8 cellular contexts compared by ENCODE assay signal in the genomic region with DNA sequence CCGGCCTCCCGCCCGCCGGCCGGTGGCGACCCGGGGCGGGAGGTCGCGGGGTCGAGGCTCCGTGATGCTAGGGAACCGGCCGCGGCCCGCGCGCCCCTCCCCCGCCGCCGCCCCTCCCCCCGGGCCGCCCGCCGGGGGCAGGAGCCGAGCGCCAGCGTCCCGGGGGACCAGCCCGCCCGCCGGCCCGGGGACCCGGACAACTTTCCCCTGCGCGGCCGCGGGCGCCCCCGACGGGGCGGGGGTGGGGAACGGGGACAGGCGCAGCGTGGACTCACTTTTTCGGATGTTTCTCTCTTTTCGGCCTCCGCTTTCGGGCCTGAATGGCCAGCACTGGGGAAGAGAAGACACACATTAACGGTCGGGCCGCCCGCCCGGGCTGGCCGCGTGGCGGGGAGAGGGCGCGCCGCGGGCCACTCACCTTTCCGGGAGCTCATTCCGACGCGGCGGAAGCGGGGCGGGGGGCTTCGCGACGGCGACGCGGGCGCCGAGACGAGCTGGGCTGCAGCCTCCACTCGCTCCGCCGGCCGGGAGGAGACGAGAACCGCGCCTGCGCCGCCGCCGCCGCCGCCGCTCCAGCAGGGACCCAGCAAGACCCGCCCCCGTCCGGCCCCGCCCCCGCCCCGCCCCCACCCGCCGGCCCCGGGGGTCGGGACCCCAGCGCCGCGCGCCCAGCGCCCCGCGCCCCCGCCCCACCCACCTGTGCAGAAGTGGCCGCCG. TPM values are rescaled to one million over a fixed set of nuclear protein-coding genes. Genes with fewer than 3 reads are reported as not detected.
DNase-seq lines count a peak whose midpoint lies in the region; ATAC-seq and TF ChIP-seq lines count a peak whose summit lies in the region.

SRPK2 (minus strand) TSS at position 549 of the 717 bp plus-strand sequence.

- peak; percentile 72 for TF ChIP-seq POLR2A in prostate gland (IDR thresholded peaks at IDR 0.05)
- TF ChIP-seq POLR2A in upper lobe of left lung (IDR thresholded peaks at IDR 0.05): peak in 3 of 4 donors; percentile 39 to 69 (median 49)

- ATAC-seq in GM21423 (IDR thresholded peaks at IDR 0.05; ENCODE audit: unreplicated experiment) (peak; percentile 70), left cardiac atrium (peak; percentile 91 to 92), upper lobe of left lung (ENCODE audit: low FRiP score in 2 of 2) (peak; percentile 75 to 92)

- TF ChIP-seq EP300 in upper lobe of left lung (IDR thresholded peaks at IDR 0.05): no peak

- peak within 1 kb of the TSS; percentile 86 for H3K9ac ChIP-seq in adipocyte (ENCODE audit: low read length)

- H3K4me1 ChIP-seq in adipocyte (ENCODE audit: control insufficient read depth, insufficient read depth, low read length): peaks cover 3% of the 10 kb centered on the region
- no peaks in the 10 kb centered on the region for H3K4me1 ChIP-seq in prostate gland (replicated peaks)
- H3K4me1 ChIP-seq in upper lobe of left lung: peaks cover 3 to 11% (median 8%) of the 10 kb centered on the region in 4 donors

- H3K4me3 ChIP-seq in adipocyte (ENCODE audit: low read length): peak within 1 kb of the TSS; percentile 90
- peak within 1 kb of the TSS; percentile 94 to 96 for H3K4me3 ChIP-seq in prostate gland
- peak within 1 kb of the TSS; percentile 93 to 99 (median 96) for H3K4me3 ChIP-seq in upper lobe of left lung

- H3K27ac ChIP-seq in prostate gland (peak within 1 kb of the TSS; percentile 83 to 84), upper lobe of left lung (peak within 1 kb of the TSS; percentile 75 to 92 (median 78))

- WGBS in prostate gland: under 1% methylated on average over 72 of the region's 111 CpGs
- 0% methylated on average over 7 of the region's 111 CpGs; no CpG with 5 or more reads in 1 of the 2 donors for WGBS in upper lobe of left lung, 2 donors

- TF ChIP-seq CTCF in prostate gland (IDR thresholded peaks at IDR 0.05) (no peak), upper lobe of left lung (IDR thresholded peaks at IDR 0.05) (no peak)

- intact Hi-C loops in left cardiac atrium (cut with DNase I): no loop called here
- intact Hi-C loops in prostate gland (cut with DNase I): no loop called here

- H3K9me3 ChIP-seq in adipocyte (ENCODE audit: control insufficient read depth, low read length) (no peaks in the 10 kb centered on the region), prostate gland (no peaks in the 10 kb centered on the region), upper lobe of left lung (no peaks in the 10 kb centered on the region)

- H3K27me3 ChIP-seq in adipocyte (replicated peaks; ENCODE audit: control insufficient read depth, insufficient read depth, low read length): no peaks in the 10 kb centered on the region
- no peaks in the 10 kb centered on the region for H3K27me3 ChIP-seq in prostate gland (replicated peaks; ENCODE audit: insufficient read depth)
- no peaks in the 10 kb centered on the region for H3K27me3 ChIP-seq in upper lobe of left lung

- DNase-seq in DMS79 treated with DMSO at 0.1 percent for 48 hours (lab: John Stamatoyannopoulos, UW) (peak; percentile 45), HuH-7.5 (ENCODE audit: low spot score) (peak; percentile 91), SW 1271 (lab: John Stamatoyannopoulos, UW) (peak; percentile 43 to 45), adipocyte (ENCODE audit: low read depth) (peak; percentile 85), left cardiac atrium (peak; percentile 85), prostate gland (ENCODE audit: low spot score) (peak; percentile 77), upper lobe of left lung (peak; percentile 73 to 97)

- H3K36me3 ChIP-seq in adipocyte (ENCODE audit: control insufficient read depth, insufficient read depth, low read length, severe bottlenecking) (peaks cover 5% of the 10 kb centered on the region), prostate gland (no peaks in the 10 kb centered on the region), upper lobe of left lung (no peaks in the 10 kb centered on the region)

RNA-seq across cellular contexts. Expression of gene SRPK2, which starts in this region (rescaled TPM):
- total RNA-seq in left cardiac atrium: 10 to 100 TPM; 26.5 to 28.9 TPM
- 10 to 100 TPM; 52.6 to 99.5 TPM for total RNA-seq in prostate gland
- 10 to 100 TPM; 29.6 to 55.6 (median 45.6) TPM for total RNA-seq in upper lobe of left lung

Comparison
In these comparisons a context has a peak if more than half of its experiments do, and no peak if none do; other contexts are left out.
1. Peak in every context shown above with its lines: DNase-seq, ATAC-seq, H3K4me3 ChIP-seq and H3K27ac ChIP-seq.